Comparison of ENCODE assay signal across 19 cellular contexts in genomic region chr1:87958711-87959110, GRCh38.
DNase-seq lines count a peak whose midpoint lies in the region; ATAC-seq and TF ChIP-seq lines count a peak whose summit lies in the region.
"Had no signal": no experiment of that assay in that cellular context is flagged by ENCODE, and none has a peak within 500 bp of the region (broad histone marks: within the 10 kb centered on the region; RNA-seq: fewer than 3 reads in every experiment).

No MANE protein-coding gene starts in this region.

- H3K36me3 ChIP-seq in IMR-90 (ENCODE audit: control insufficient read depth, insufficient read depth, low read length) (no peaks in the 10 kb centered on the region), ascending aorta (no peaks in the 10 kb centered on the region), tibial artery (no peaks in the 10 kb centered on the region)
- H3K36me3 ChIP-seq: BE2C had no signal

- H3K4me3 ChIP-seq in IMR-90 (ENCODE audit: insufficient read depth, low read depth, low read length) (no peak overlapping the region), ascending aorta (no peak overlapping the region), dorsolateral prefrontal cortex (peak overlapping the region in 1 of 59 donors; percentile 43), tibial artery (no peak overlapping the region)
- H3K4me3 ChIP-seq: GM23248, K562 had no signal

- H3K23ac ChIP-seq in IMR-90 (ENCODE audit: low read depth, low read length): no peak overlapping the region

- H4K5ac ChIP-seq in IMR-90 (ENCODE audit: low read depth, low read length): no peak overlapping the region

- no peaks in the 10 kb centered on the region for H3K27me3 ChIP-seq in IMR-90 (ENCODE audit: control insufficient read depth, insufficient read depth, low read length)
- no peaks in the 10 kb centered on the region for H3K27me3 ChIP-seq in ascending aorta
- H3K27me3 ChIP-seq in dorsolateral prefrontal cortex: no peaks in the 10 kb centered on the region
- H3K27me3 ChIP-seq in tibial artery: no peaks in the 10 kb centered on the region
- H3K27me3 ChIP-seq: BE2C had no signal

- H2BK5ac ChIP-seq in IMR-90 (ENCODE audit: low read depth, low read length, poor library complexity, severe bottlenecking): no peak overlapping the region

- in situ Hi-C loops in IMR-90 (cut with MboI; ENCODE audit: low sequenced_read_pairs): no loop called here

- H2AK9ac ChIP-seq in IMR-90 (replicated peaks; ENCODE audit: low read depth, low read length, poor library complexity): no peak overlapping the region

- H4K8ac ChIP-seq in IMR-90 (ENCODE audit: low read depth in 2 of 2, low read length in 2 of 2): no peak overlapping the region; a peak in 1 of 4 replicates

- H3K56ac ChIP-seq in IMR-90 (ENCODE audit: extremely low read depth, insufficient read depth, low read length): no peak overlapping the region

- TF ChIP-seq POLR2A in IMR-90 (IDR thresholded peaks at IDR 0.05; ENCODE audit: low read depth, low read length): no peak

- TF ChIP-seq RAD21 in IMR-90 (IDR thresholded peaks at IDR 0.05; ENCODE audit: low read length): no peak

- no peak overlapping the region for H3K4ac ChIP-seq in IMR-90 (ENCODE audit: low read depth, low read length)

- WGBS in IMR-90 (ENCODE audit: extremely low coverage in 2 of 2, insufficient read length in 1 of 2), 2 experiments: no CpG with 5 or more reads among the region's 1 CpG

- intact Hi-C loops in IMR-90 (cut with micrococcal nuclease): loop anchor here (10.0 kb wide), 2 partner anchors 444 to 484 kb away; no protein-coding TSS in a partner anchor
- intact Hi-C loops in ascending aorta (cut with DNase I): loop anchor here (5.0 to 10.0 kb wide), 5 partner anchors 276 to 1564 kb away; partner anchors contain the start of gene ODF2L
- intact Hi-C loops in dorsolateral prefrontal cortex (cut with DNase I): loop anchor here (2.0 to 10.0 kb wide), 3 partner anchors 624 to 668 kb away; partner anchors contain the start of gene LMO4 (in 1 of the 2)
- intact Hi-C loops in tibial artery (cut with DNase I; ENCODE audit: low total_unique reads): loop anchor here (10.0 kb wide), 1 partner anchor 464 kb away; no protein-coding TSS in a partner anchor

- H2AK5ac ChIP-seq in IMR-90 (ENCODE audit: low read depth, low read length): no peak overlapping the region

- H2BK15ac ChIP-seq in IMR-90 (ENCODE audit: low read depth, low read length): no peak overlapping the region

- H3K18ac ChIP-seq in IMR-90 (ENCODE audit: low read depth, low read length): peak overlapping the region; percentile 31; the same call in 1 of the 2 replicates

- no peak overlapping the region for H2BK20ac ChIP-seq in IMR-90 (ENCODE audit: low read depth, low read length)

- no peak for ATAC-seq in IMR-90 (ENCODE audit: low read depth)
- no peak for ATAC-seq in GM18511 (IDR thresholded peaks at IDR 0.05; ENCODE audit: unreplicated experiment)
- ATAC-seq in GM21737 (IDR thresholded peaks at IDR 0.05; ENCODE audit: unreplicated experiment): no peak
- ATAC-seq: K562 had no signal

- H3K4me1 ChIP-seq in IMR-90 (ENCODE audit: control insufficient read depth, insufficient read depth, low read length): peaks cover 2% of the 10 kb centered on the region; the same call in 1 of the 2 replicates
- H3K4me1 ChIP-seq in ascending aorta: peaks cover 5 to 7% of the 10 kb centered on the region in 2 donors
- peaks cover 0 to 49% (median 10%) of the 10 kb centered on the region in 4 donors for H3K4me1 ChIP-seq in tibial artery
- H3K4me1 ChIP-seq: BE2C had no signal

- H3K9me1 ChIP-seq in IMR-90 (ENCODE audit: insufficient read depth, low read length): no peaks in the 10 kb centered on the region

- H3K4me2 ChIP-seq in IMR-90 (ENCODE audit: low read depth, low read length): no peak overlapping the region

- dilution Hi-C loops in IMR-90 (cut with HindIII; ENCODE audit: low sequenced_read_pairs, unreplicated experiment): no loop called here

- TF ChIP-seq CTCF in IMR-90 (conservative IDR thresholded peaks at IDR 0.05; ENCODE audit: low read depth, low read length) (no peak), ascending aorta (IDR thresholded peaks at IDR 0.05) (no peak), dorsolateral prefrontal cortex (IDR thresholded peaks at IDR 0.05 in 54 of 56, conservative IDR thresholded peaks at IDR 0.05 in 2 of 56; ENCODE audit: low read depth in 1 of 56, partially characterized antibody in 56 of 56) (no peak), tibial artery (IDR thresholded peaks at IDR 0.05) (no peak)

- H4K91ac ChIP-seq in IMR-90 (ENCODE audit: insufficient read depth, low read depth, low read length): no peak overlapping the region

- H3K9ac ChIP-seq in IMR-90 (ENCODE audit: low read depth, low read length): no peak overlapping the region
- H3K9ac ChIP-seq: GM23248 had no signal

- H3K14ac ChIP-seq in IMR-90 (replicated peaks; ENCODE audit: low read depth, low read length): no peak overlapping the region; the same call in 1 of the 2 replicates

- no peaks in the 10 kb centered on the region for H3K79me1 ChIP-seq in IMR-90 (ENCODE audit: low read depth in 1 of 2, low read length in 2 of 2)

- CTCF ChIA-PET in IMR-90 (lab: Yijun Ruan, JAX): no interaction called here

- H3K9me3 ChIP-seq in IMR-90 (ENCODE audit: control insufficient read depth, insufficient read depth, low read length): no peaks in the 10 kb centered on the region
- H3K9me3 ChIP-seq in ascending aorta: no peaks in the 10 kb centered on the region
- no peaks in the 10 kb centered on the region for H3K9me3 ChIP-seq in tibial artery
- H3K9me3 ChIP-seq: BE2C had no signal

- H3K27ac ChIP-seq in IMR-90 (ENCODE audit: insufficient read depth, low read length) (no peak overlapping the region), ascending aorta (peak overlapping the region; percentile 55 to 63), dorsolateral prefrontal cortex (peak overlapping the region in 50 of 59 donors; percentile 9 to 88 (median 71)), tibial artery (peak overlapping the region; percentile 53 to 69)
- H3K27ac ChIP-seq: GM23248, HL-60 had no signal

- peak overlapping the region; percentile 44; the same call in 1 of the 2 replicates for H2BK120ac ChIP-seq in IMR-90 (ENCODE audit: low read depth, low read length)

- H4K20me1 ChIP-seq in IMR-90 (ENCODE audit: insufficient read depth, low read length): no peaks in the 10 kb centered on the region

- no TSS peak for BruUV-seq in IMR-90 (replicated peaks; lab: Mats Ljungman, UMichigan)

- no peak overlapping the region for H2AFZ ChIP-seq in IMR-90 (replicated peaks; ENCODE audit: low read length, poor library complexity)
- H2AFZ ChIP-seq: GM23248 had no signal

- POLR2A ChIA-PET in IMR-90 (lab: Charles Lee; ENCODE audit: unreplicated experiment): no interaction called here

- DNase-seq in IMR-90 (no peak), ascending aorta (ENCODE audit: low spot score in 2 of 2) (no peak), dorsolateral prefrontal cortex (peak in 1 of 10 donors; percentile 9), tibial artery (no peak)
- DNase-seq in activated CD4-positive, alpha-beta T cell treated with anti-CD3 and anti-CD28 coated beads, Interleukin-2, amount 50 U/mL, for 1 hour: no peak
- DNase-seq: ACHN; BE2C; CD4-positive, CD25-positive, alpha-beta regulatory T cell; CD8-positive, alpha-beta memory T cell; COR-L47; DMS 273 treated with DMSO at 0.1 percent for 48 hours; DND-41; EL; GM23248; HCEC 1CT had no signal

TF ChIP-seq in IMR-90, 13 proteins besides CTCF, POLR2A, EP300 and RAD21:
- TF ChIP-seq MAFK (IDR thresholded peaks at IDR 0.05; ENCODE audit: low read depth, low read length): no peak
- no peak for TF ChIP-seq USF2 (IDR thresholded peaks at IDR 0.05; ENCODE audit: low read depth, low read length)
- TF ChIP-seq CEBPB (IDR thresholded peaks at IDR 0.05; ENCODE audit: low read depth, low read length): no peak
- no peak for TF ChIP-seq MXI1 (IDR thresholded peaks at IDR 0.05; ENCODE audit: borderline replicate concordance, low read depth, low read length)
- TF ChIP-seq SMC3 (IDR thresholded peaks at IDR 0.05; ENCODE audit: low read depth, low read length): no peak
- TF ChIP-seq CHD1 (IDR thresholded peaks at IDR 0.05; ENCODE audit: low read depth, low read length): no peak
- no peak for TF ChIP-seq FOS (IDR thresholded peaks at IDR 0.05; ENCODE audit: low read depth, low read length)
- no peak for TF ChIP-seq MAZ (IDR thresholded peaks at IDR 0.05; ENCODE audit: borderline replicate concordance, low read depth, low read length)
- no peak for TF ChIP-seq NFE2L2 (IDR thresholded peaks at IDR 0.05; ENCODE audit: low read depth, low read length)
- TF ChIP-seq RCOR1 (IDR thresholded peaks at IDR 0.05; ENCODE audit: insufficient replicate concordance, low read length): no peak
- TF ChIP-seq, protein P1, sequence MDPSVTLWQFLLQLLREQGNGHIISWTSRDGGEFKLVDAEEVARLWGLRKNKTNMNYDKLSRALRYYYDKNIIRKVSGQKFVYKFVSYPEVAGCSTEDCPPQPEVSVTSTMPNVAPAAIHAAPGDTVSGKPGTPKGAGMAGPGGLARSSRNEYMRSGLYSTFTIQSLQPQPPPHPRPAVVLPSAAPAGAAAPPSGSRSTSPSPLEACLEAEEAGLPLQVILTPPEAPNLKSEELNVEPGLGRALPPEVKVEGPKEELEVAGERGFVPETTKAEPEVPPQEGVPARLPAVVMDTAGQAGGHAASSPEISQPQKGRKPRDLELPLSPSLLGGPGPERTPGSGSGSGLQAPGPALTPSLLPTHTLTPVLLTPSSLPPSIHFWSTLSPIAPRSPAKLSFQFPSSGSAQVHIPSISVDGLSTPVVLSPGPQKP (IDR thresholded peaks at IDR 0.05; ENCODE audit: borderline replicate concordance, low read depth, low read length): no peak
- TF ChIP-seq RFX5 (IDR thresholded peaks at IDR 0.05; ENCODE audit: low read depth, low read length): no peak
- no peak for TF ChIP-seq BHLHE40 (IDR thresholded peaks at IDR 0.05; ENCODE audit: low read depth, low read length)
